In the genomic region with DNA sequence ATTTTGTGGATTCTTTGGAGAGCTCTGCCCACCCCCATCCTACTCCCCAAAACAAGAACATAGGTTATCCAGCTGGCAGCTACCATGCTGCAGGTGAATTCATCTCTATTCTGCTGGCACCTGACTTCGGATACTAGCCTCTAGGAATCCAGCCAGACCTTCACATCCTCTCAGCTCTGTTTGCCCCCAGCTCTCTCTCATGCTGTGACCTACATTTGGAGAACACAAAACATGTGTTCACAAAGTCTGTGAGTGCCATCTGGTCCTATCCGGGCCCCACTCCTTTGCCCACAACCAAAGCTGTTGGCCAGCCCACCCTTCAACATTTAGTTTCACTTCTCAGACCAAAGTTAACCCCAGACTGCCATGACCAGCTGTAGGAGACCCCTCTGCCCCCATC, we compare ENCODE assay signal across 19 cellular contexts.
DNase-seq lines count a peak whose midpoint lies in the region; ATAC-seq and TF ChIP-seq lines count a peak whose summit lies in the region.
"Had no signal": no experiment of that assay in that cellular context is flagged by ENCODE, and none has a peak within 500 bp of the region (broad histone marks: within the 10 kb centered on the region; RNA-seq: fewer than 3 reads in every experiment).

No MANE protein-coding gene starts in this region.

- no peaks in the 10 kb centered on the region for H3K36me3 ChIP-seq in IMR-90 (ENCODE audit: control insufficient read depth, insufficient read depth, low read length)
- no peaks in the 10 kb centered on the region for H3K36me3 ChIP-seq in mesenchymal stem cell (ENCODE audit: control insufficient read depth in 1 of 2, insufficient read depth in 2 of 2, low read depth in 1 of 2, low read length in 2 of 2)
- H3K36me3 ChIP-seq: gastroesophageal sphincter, neural progenitor cell, vagina had no signal

- CTCF ChIA-PET in IMR-90 (lab: Yijun Ruan, JAX), result interaction anchor here (0.7 kb wide), 1 partner anchor 277 kb away, joined by 4 read pairs; no protein-coding TSS in a partner anchor

- H2AFZ ChIP-seq in IMR-90 (replicated peaks; ENCODE audit: low read length, poor library complexity) (peak overlapping the region; percentile 10), mesenchymal stem cell (ENCODE audit: low read depth, low read length) (no peak overlapping the region)
- H2AFZ ChIP-seq: neural progenitor cell had no signal

- 0 out of 2 replicates have a peak overlapping the region, but pooled peaks have one; percentile 6 for H4K91ac ChIP-seq in IMR-90 (ENCODE audit: insufficient read depth, low read depth, low read length)
- H4K91ac ChIP-seq in mesenchymal stem cell (ENCODE audit: low read length), result no peak overlapping the region

- H3K4ac ChIP-seq in IMR-90 (ENCODE audit: low read depth, low read length) (no peak overlapping the region; the same call in 1 of the 2 replicates), mesenchymal stem cell (ENCODE audit: low read depth in 1 of 2, low read length in 2 of 2) (no peak overlapping the region)

- no peak overlapping the region for H2BK5ac ChIP-seq in IMR-90 (ENCODE audit: low read depth, low read length, poor library complexity, severe bottlenecking)
- H2BK5ac ChIP-seq in mesenchymal stem cell (ENCODE audit: low read depth, low read length, poor library complexity, severe bottlenecking), result no peak overlapping the region

- H2BK12ac ChIP-seq in mesenchymal stem cell (ENCODE audit: low read length in 2 of 2), result peak overlapping the region; percentile 28 to 60

- BruUV-seq in IMR-90 (replicated peaks; lab: Mats Ljungman, UMichigan), result no TSS peak

- H3K14ac ChIP-seq in IMR-90 (replicated peaks; ENCODE audit: low read depth, low read length) (peak overlapping the region; percentile 28; the same call in 1 of the 2 replicates), mesenchymal stem cell (ENCODE audit: low read length in 2 of 2) (no peak overlapping the region)

- TF ChIP-seq POLR2A in GM18505 (IDR thresholded peaks at IDR 0.05; ENCODE audit: borderline replicate concordance, extremely low read depth, insufficient read depth, insufficient read length), result no peak
- no peak for TF ChIP-seq POLR2A in IMR-90 (IDR thresholded peaks at IDR 0.05; ENCODE audit: low read depth, low read length)

- in situ Hi-C loops in IMR-90 (cut with MboI; ENCODE audit: low sequenced_read_pairs), result no loop called here

- H3K23ac ChIP-seq in IMR-90 (ENCODE audit: low read depth, low read length) (no peak overlapping the region), mesenchymal stem cell (ENCODE audit: low read length in 2 of 2) (no peak overlapping the region)

- no peak overlapping the region for H2AK9ac ChIP-seq in IMR-90 (replicated peaks; ENCODE audit: low read depth, low read length, poor library complexity)

- H3K4me3 ChIP-seq in IMR-90 (ENCODE audit: insufficient read depth, low read depth, low read length) (no peak overlapping the region), mesenchymal stem cell (ENCODE audit: insufficient read depth in 1 of 2, low read depth in 1 of 2, low read length in 2 of 2) (no peak overlapping the region)
- H3K4me3 ChIP-seq: gastroesophageal sphincter, neural progenitor cell, psoas muscle, smooth muscle cell, vagina had no signal

- POLR2A ChIA-PET in IMR-90 (lab: Charles Lee; ENCODE audit: unreplicated experiment), result no interaction called here

- H2AK5ac ChIP-seq in IMR-90 (ENCODE audit: low read depth, low read length) (no peak overlapping the region), mesenchymal stem cell (ENCODE audit: low read length, severe bottlenecking) (no peak overlapping the region)

- H3K56ac ChIP-seq in IMR-90 (ENCODE audit: extremely low read depth, insufficient read depth, low read length), result no peak overlapping the region

- DNase-seq in IMR-90 (no peak), mesenchymal stem cell (no peak), COLO668 (lab: John Stamatoyannopoulos, UW; ENCODE audit: unreplicated experiment) (no peak), sciatic nerve (ENCODE audit: low spot score) (no peak), NOMO-1 (lab: John Stamatoyannopoulos, UW; ENCODE audit: unreplicated experiment in 2 of 2) (no peak)
- DNase-seq: activated CD4-positive, alpha-beta T cell treated with anti-CD3 and anti-CD28 coated beads for 1 hour; activated naive CD8-positive, alpha-beta T cell treated with anti-CD3 and anti-CD28 coated beads, Interleukin-2, amount 50 U/mL, for 24 hours; dermis blood vessel endothelial cell; erythroblast; NCI-H2107; NCI-H526; psoas muscle; stimulated activated CD4-positive, alpha-beta T cell treated with anti-CD3 and anti-CD28 coated beads, Interleukin-4, amount 100 ng/mL, for 24 hours had no signal

- TF ChIP-seq RAD21 in IMR-90 (IDR thresholded peaks at IDR 0.05; ENCODE audit: low read length), result no peak

- peak; percentile 44 for ATAC-seq in GM18505 (IDR thresholded peaks at IDR 0.05; ENCODE audit: unreplicated experiment)
- peak; percentile 43 for ATAC-seq in GM21423 (IDR thresholded peaks at IDR 0.05; ENCODE audit: unreplicated experiment)
- ATAC-seq in IMR-90 (ENCODE audit: low read depth), result no peak
- no peak for ATAC-seq in sciatic nerve
- ATAC-seq: activated naive CD8-positive, alpha-beta T cell treated with anti-CD3 and anti-CD28 coated beads, Interleukin-2, amount 50 U/mL, for 24 hours; gastroesophageal sphincter; psoas muscle had no signal

- H4K20me1 ChIP-seq in IMR-90 (ENCODE audit: insufficient read depth, low read length), result no peaks in the 10 kb centered on the region

- no peak overlapping the region for H3K27ac ChIP-seq in IMR-90 (ENCODE audit: insufficient read depth, low read length)
- H3K27ac ChIP-seq in mesenchymal stem cell (ENCODE audit: low read length, poor library complexity, severe bottlenecking), result no peak overlapping the region
- H3K27ac ChIP-seq: gastroesophageal sphincter, neural progenitor cell, psoas muscle, vagina had no signal

- no peaks in the 10 kb centered on the region for H3K9me3 ChIP-seq in IMR-90 (ENCODE audit: control insufficient read depth, insufficient read depth, low read length)
- H3K9me3 ChIP-seq in mesenchymal stem cell (ENCODE audit: control insufficient read depth, low read length), result no peaks in the 10 kb centered on the region
- H3K9me3 ChIP-seq: gastroesophageal sphincter, psoas muscle, vagina had no signal

- H3K9me1 ChIP-seq in IMR-90 (ENCODE audit: insufficient read depth, low read length), result peaks cover 7% of the 10 kb centered on the region

- no peak overlapping the region for H3K9ac ChIP-seq in IMR-90 (ENCODE audit: low read depth, low read length)
- H3K9ac ChIP-seq in mesenchymal stem cell (ENCODE audit: low read length), result no peak overlapping the region
- H3K9ac ChIP-seq: neural progenitor cell had no signal

- H2BK20ac ChIP-seq in IMR-90 (ENCODE audit: low read depth, low read length), result no peak overlapping the region

- WGBS in IMR-90 (ENCODE audit: extremely low coverage in 2 of 2, insufficient read length in 1 of 2), 2 experiments, result 80% methylated on average over 2 of the region's 2 CpGs; no CpG with 5 or more reads in 1 of the 2 experiments
- 95% methylated on average over 2 of the region's 2 CpGs for WGBS in mesenchymal stem cell

- H3K18ac ChIP-seq in IMR-90 (ENCODE audit: low read depth, low read length) (no peak overlapping the region), mesenchymal stem cell (ENCODE audit: low read depth in 1 of 2, low read length in 2 of 2) (no peak overlapping the region)

- H2BK15ac ChIP-seq in IMR-90 (ENCODE audit: low read depth, low read length), result no peak overlapping the region
- no peak overlapping the region for H2BK15ac ChIP-seq in mesenchymal stem cell (ENCODE audit: low read depth, poor library complexity, severe bottlenecking)

- dilution Hi-C loops in IMR-90 (cut with HindIII; ENCODE audit: low sequenced_read_pairs, unreplicated experiment), result no loop called here

- H2BK120ac ChIP-seq in IMR-90 (ENCODE audit: low read depth, low read length), result peak overlapping the region; percentile 13; the same call in 1 of the 2 replicates
- H2BK120ac ChIP-seq in mesenchymal stem cell (ENCODE audit: low read depth, low read length), result no peak overlapping the region

- H4K5ac ChIP-seq in IMR-90 (ENCODE audit: low read depth, low read length), result no peak overlapping the region

- H3K4me2 ChIP-seq in IMR-90 (ENCODE audit: low read depth, low read length), result no peak overlapping the region
- H3K4me2 ChIP-seq in mesenchymal stem cell (ENCODE audit: low read length, poor library complexity, severe bottlenecking), result no peak overlapping the region
- H3K4me2 ChIP-seq: neural progenitor cell, smooth muscle cell had no signal

- H4K8ac ChIP-seq in IMR-90 (ENCODE audit: low read depth in 2 of 2, low read length in 2 of 2) (no peak overlapping the region), mesenchymal stem cell (ENCODE audit: low read length) (no peak overlapping the region)

- H3K4me1 ChIP-seq in IMR-90 (ENCODE audit: control insufficient read depth, insufficient read depth, low read length) (peaks cover 6% of the 10 kb centered on the region), mesenchymal stem cell (ENCODE audit: control insufficient read depth, insufficient read depth, low read depth, low read length) (peaks cover 2% of the 10 kb centered on the region)
- H3K4me1 ChIP-seq: gastroesophageal sphincter, neural progenitor cell, psoas muscle, vagina had no signal

- intact Hi-C loops in IMR-90 (cut with micrococcal nuclease) (no loop called here), sciatic nerve (cut with DNase I) (no loop called here)

- H3K79me1 ChIP-seq in IMR-90 (ENCODE audit: low read depth in 1 of 2, low read length in 2 of 2) (no peaks in the 10 kb centered on the region), mesenchymal stem cell (replicated peaks; ENCODE audit: low read length, poor library complexity, severe bottlenecking) (no peaks in the 10 kb centered on the region)

- no peak for TF ChIP-seq CTCF in IMR-90 (conservative IDR thresholded peaks at IDR 0.05; ENCODE audit: low read depth, low read length)

- H3K27me3 ChIP-seq in IMR-90 (ENCODE audit: control insufficient read depth, insufficient read depth, low read length), result no peaks in the 10 kb centered on the region
- H3K27me3 ChIP-seq in mesenchymal stem cell (ENCODE audit: control insufficient read depth in 1 of 2, insufficient read depth in 1 of 2, low read length in 2 of 2), result no peaks in the 10 kb centered on the region
- H3K27me3 ChIP-seq: gastroesophageal sphincter, neural progenitor cell, vagina had no signal

TF ChIP-seq in IMR-90, 13 proteins besides CTCF, POLR2A, EP300 and RAD21 (continues in another document):
- TF ChIP-seq MAZ (IDR thresholded peaks at IDR 0.05; ENCODE audit: borderline replicate concordance, low read depth, low read length) (no peak), RFX5 (IDR thresholded peaks at IDR 0.05; ENCODE audit: low read depth, low read length) (no peak), SMC3 (IDR thresholded peaks at IDR 0.05; ENCODE audit: low read depth, low read length) (no peak), MXI1 (IDR thresholded peaks at IDR 0.05; ENCODE audit: borderline replicate concordance, low read depth, low read length) (no peak), CHD1 (IDR thresholded peaks at IDR 0.05; ENCODE audit: low read depth, low read length) (no peak), FOS (IDR thresholded peaks at IDR 0.05; ENCODE audit: low read depth, low read length) (no peak)

Comparison
In these comparisons a context has a peak if more than half of its experiments do, and no peak if none do; other contexts are left out.
1. ATAC-seq: peak in GM18505 (single experiment) and GM21423 (single experiment); none in IMR-90 (single experiment) and sciatic nerve (single experiment).